In the genomic region with DNA sequence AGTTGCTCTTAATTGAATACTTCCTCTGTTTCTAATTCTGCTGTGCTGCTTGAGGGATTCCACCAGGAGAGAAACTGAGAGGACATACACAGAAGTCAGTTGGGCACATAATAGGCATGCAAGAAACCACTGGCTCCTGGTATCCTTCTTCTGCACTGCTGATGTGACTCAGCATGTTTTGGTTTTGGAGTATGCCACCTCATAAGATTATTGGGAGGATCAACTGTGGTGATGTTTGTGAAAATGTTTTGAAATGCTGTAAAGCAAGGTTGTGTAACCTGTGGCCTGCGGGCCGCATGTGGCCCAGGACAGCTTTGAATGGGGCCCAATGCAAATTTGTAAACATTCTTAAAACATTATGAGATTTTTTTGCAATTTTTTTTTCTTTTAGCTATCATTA, we compare ENCODE assay signal across 16 cellular contexts.
DNase-seq lines count a peak whose midpoint lies in the region; FAIRE-seq and TF ChIP-seq lines count a peak whose summit lies in the region.
"Had no signal": no experiment of that assay in that cellular context is flagged by ENCODE, and none has a peak within 500 bp of the region (broad histone marks: within the 10 kb centered on the region; RNA-seq: fewer than 3 reads in every experiment).

No MANE protein-coding gene starts in this region.

- intact Hi-C loops in stomach (cut with DNase I; ENCODE audit: low total_unique reads) (no loop called here), sigmoid colon (cut with DNase I) (no loop called here)

- FAIRE-seq in frontal cortex (lab: Jason Lieb, UNC): no peak

- peaks cover 2% of the 10 kb centered on the region for H3K4me1 Mint-ChIP-seq in chondrocyte (ENCODE audit: low read depth)

- H3K4me1 ChIP-seq in osteoblast (ENCODE audit: insufficient read depth, low read length): peaks cover 5% of the 10 kb centered on the region
- no peaks in the 10 kb centered on the region for H3K4me1 ChIP-seq in stomach
- no peaks in the 10 kb centered on the region for H3K4me1 ChIP-seq in sigmoid colon
- H3K4me1 ChIP-seq: colonic mucosa, SJSA1 had no signal

- H3K9me3 ChIP-seq in osteoblast (ENCODE audit: low read depth, low read length) (no peaks in the 10 kb centered on the region), stomach (no peaks in the 10 kb centered on the region), sigmoid colon (no peaks in the 10 kb centered on the region)
- H3K9me3 ChIP-seq: colonic mucosa, SJSA1 had no signal

- H3K4me3 Mint-ChIP-seq in chondrocyte (ENCODE audit: unreplicated experiment): no peak overlapping the region
- H3K4me3 Mint-ChIP-seq: mesothelial cell of epicardium, type B pancreatic cell had no signal

- no peaks in the 10 kb centered on the region for H3K27me3 Mint-ChIP-seq in chondrocyte (ENCODE audit: low read depth)
- H3K27me3 Mint-ChIP-seq: type B pancreatic cell had no signal

- H3K36me3 Mint-ChIP-seq in chondrocyte (ENCODE audit: low read depth): no peaks in the 10 kb centered on the region
- H3K36me3 Mint-ChIP-seq: mesothelial cell of epicardium, type B pancreatic cell had no signal

- H4K20me1 ChIP-seq in osteoblast (ENCODE audit: insufficient read depth, low read length): no peaks in the 10 kb centered on the region

- no peak overlapping the region for H3K4me2 ChIP-seq in osteoblast (ENCODE audit: insufficient read depth, low read length)

- H3K9me3 Mint-ChIP-seq in chondrocyte (ENCODE audit: low read depth): peaks cover under 1% of the 10 kb centered on the region
- H3K9me3 Mint-ChIP-seq: type B pancreatic cell had no signal

- WGBS in stomach, 5 donors: 79 to 95% (median 87%) methylated on average over 2 of the region's 2 CpGs
- whole genome bisulfite sequencing in sigmoid colon, 2 donors: 92 to 99% methylated on average over 2 of the region's 2 CpGs

- TF ChIP-seq EP300 in stomach (IDR thresholded peaks at IDR 0.05): no peak
- TF ChIP-seq EP300 in sigmoid colon (IDR thresholded peaks at IDR 0.05): no peak

- H3K27ac ChIP-seq in osteoblast (ENCODE audit: low read depth, low read length) (no peak overlapping the region), stomach (no peak overlapping the region), sigmoid colon (no peak overlapping the region)
- H3K27ac ChIP-seq: colonic mucosa, SJSA1 had no signal

- no peak for TF ChIP-seq POLR2A in stomach (IDR thresholded peaks at IDR 0.05)
- TF ChIP-seq POLR2A in sigmoid colon (IDR thresholded peaks at IDR 0.05): no peak

- DNase-seq in GM03348 (ENCODE audit: low spot score): peak; percentile 47
- DNase-seq in NCI-H460 (ENCODE audit: extremely low read depth, low read depth): peak; percentile 24
- no peak for DNase-seq in chondrocyte (ENCODE audit: low spot score)
- DNase-seq in osteoblast (ENCODE audit: insufficient read length, low spot score, missing footprints): no peak
- no peak for DNase-seq in frontal cortex (ENCODE audit: low spot score in 2 of 2)
- DNase-seq in stomach: no peak
- no peak for DNase-seq in Ammon's horn (ENCODE audit: low spot score)
- DNase-seq in sigmoid colon: no peak
- DNase-seq: activated CD4-positive, alpha-beta T cell treated with anti-CD3 and anti-CD28 coated beads, Interleukin-2, amount 50 U/mL, for 1 hour; colonic mucosa; DMS153; NCI-H2171; retina had no signal

- H3K36me3 ChIP-seq in osteoblast (ENCODE audit: insufficient read depth, low read length) (no peaks in the 10 kb centered on the region), stomach (no peaks in the 10 kb centered on the region), sigmoid colon (no peaks in the 10 kb centered on the region)
- H3K36me3 ChIP-seq: colonic mucosa, SJSA1 had no signal

- H3K27me3 ChIP-seq in osteoblast (ENCODE audit: insufficient read depth, low read length): peaks cover 3% of the 10 kb centered on the region
- H3K27me3 ChIP-seq in stomach: no peaks in the 10 kb centered on the region
- no peaks in the 10 kb centered on the region for H3K27me3 ChIP-seq in sigmoid colon
- H3K27me3 ChIP-seq: colonic mucosa, SJSA1 had no signal

- H3K79me2 ChIP-seq in osteoblast (ENCODE audit: insufficient read depth, low read length): no peaks in the 10 kb centered on the region

- peak overlapping the region; percentile 46 for H2AFZ ChIP-seq in osteoblast (ENCODE audit: low read length)

- no peak for TF ChIP-seq CTCF in chondrocyte (IDR thresholded peaks at IDR 0.05)
- TF ChIP-seq CTCF in osteoblast (IDR thresholded peaks at IDR 0.05; ENCODE audit: extremely low read depth, low read depth, low read length): no peak
- TF ChIP-seq CTCF in stomach (IDR thresholded peaks at IDR 0.05): no peak
- TF ChIP-seq CTCF in sigmoid colon (IDR thresholded peaks at IDR 0.05): no peak

- peak overlapping the region; percentile 12 for H3K27ac Mint-ChIP-seq in chondrocyte (ENCODE audit: unreplicated experiment)
- H3K27ac Mint-ChIP-seq: mesothelial cell of epicardium, type B pancreatic cell had no signal

- no peak overlapping the region for H3K4me3 ChIP-seq in osteoblast (ENCODE audit: insufficient read depth, low read length)
- no peak overlapping the region for H3K4me3 ChIP-seq in stomach
- no peak overlapping the region for H3K4me3 ChIP-seq in sigmoid colon
- H3K4me3 ChIP-seq: colonic mucosa, SJSA1 had no signal

Comparison
In these comparisons a context has a peak if more than half of its experiments do, and no peak if none do; other contexts are left out.
1. DNase-seq: peak in GM03348 (single experiment) and NCI-H460 (single experiment); none in chondrocyte (single experiment), osteoblast (single experiment), frontal cortex (0 of 2), stomach (single experiment), Ammon's horn (single experiment) and sigmoid colon (single experiment).